Comparison of ENCODE assay signal across 9 cellular contexts in the genomic region with DNA sequence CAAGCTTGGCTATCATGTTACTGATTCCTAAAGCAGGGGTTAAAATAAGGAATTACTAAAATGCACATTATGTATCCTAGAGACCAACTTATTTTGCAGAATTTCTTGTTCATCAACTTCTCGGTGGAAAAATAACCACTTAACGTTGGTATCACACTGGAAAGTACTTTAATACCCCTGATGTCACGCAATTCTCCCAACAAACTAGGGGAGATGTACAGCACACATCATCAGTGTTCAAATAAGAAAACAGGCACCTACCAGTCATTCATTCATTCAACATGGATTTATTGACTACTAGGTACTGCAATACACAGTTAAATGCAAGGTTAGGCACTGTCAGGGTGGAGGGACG. TPM values are rescaled to one million over a fixed set of nuclear protein-coding genes. Genes with fewer than 3 reads are reported as not detected.
A peak's percentile ranks its signal among the peaks of the same experiment; 100 is the strongest.
DNase-seq lines count a peak whose midpoint lies in the region; ATAC-seq and TF ChIP-seq lines count a peak whose summit lies in the region.
"Had no signal": no experiment of that assay in that cellular context is flagged by ENCODE, and none has a peak within 500 bp of the region (broad histone marks: within the 10 kb centered on the region; RNA-seq: fewer than 3 reads in every experiment).

No MANE protein-coding gene starts in this region.

- peaks cover 30% of the 10 kb centered on the region for H3K36me3 Mint-ChIP-seq in natural killer cell treated with Interleukin-12 subunit alpha and Interleukin-12 subunit beta and Interleukin-15 and Interleukin-18, amount 100 ng/mL, for 72 hours

- H3K4me1 Mint-ChIP-seq in natural killer cell treated with Interleukin-12 subunit alpha and Interleukin-12 subunit beta and Interleukin-15 and Interleukin-18, amount 100 ng/mL, for 72 hours (ENCODE audit: low read depth in 2 of 2): peaks cover 23 to 27% of the 10 kb centered on the region in 2 donors

- peak overlapping the region; percentile 92 for H3K4me3 Mint-ChIP-seq in natural killer cell treated with Interleukin-12 subunit alpha and Interleukin-12 subunit beta and Interleukin-15 and Interleukin-18, amount 100 ng/mL, for 72 hours

- H3K27ac Mint-ChIP-seq in natural killer cell treated with Interleukin-12 subunit alpha and Interleukin-12 subunit beta and Interleukin-15 and Interleukin-18, amount 100 ng/mL, for 72 hours: peak overlapping the region; percentile 94 to 98

- H3K4me1 ChIP-seq in Loucy (ENCODE audit: insufficient read depth, low read length, poor library complexity, severe bottlenecking) (peaks cover 11% of the 10 kb centered on the region), duodenal mucosa (ENCODE audit: control insufficient read depth in 1 of 2, insufficient read depth in 2 of 2, low read length in 2 of 2) (peaks cover 10 to 11% of the 10 kb centered on the region in 2 donors)

- no peaks in the 10 kb centered on the region for H3K9me3 Mint-ChIP-seq in natural killer cell treated with Interleukin-12 subunit alpha and Interleukin-12 subunit beta and Interleukin-15 and Interleukin-18, amount 100 ng/mL, for 72 hours

- H3K27ac ChIP-seq in duodenal mucosa (ENCODE audit: low read depth, low read length): no peak overlapping the region

- 0 out of 2 replicates have a peak, but pooled peaks cover 6% of the 10 kb centered on the region for H3K79me2 ChIP-seq in Loucy (ENCODE audit: insufficient read depth, low read length)

- H3K4me3 ChIP-seq in AG10803 (ENCODE audit: low read length) (peak overlapping the region; percentile 95), Loucy (ENCODE audit: low read length, poor library complexity, severe bottlenecking) (peak overlapping the region; percentile 99), duodenal mucosa (ENCODE audit: low read depth in 1 of 2, low read length in 2 of 2) (peak overlapping the region; percentile 87 to 99)

- H3K9me2 ChIP-seq in Loucy (replicated peaks; ENCODE audit: low read depth, low read length): no peaks in the 10 kb centered on the region

- H2AFZ ChIP-seq in Loucy (ENCODE audit: low read length): peak overlapping the region; percentile 98

- TF ChIP-seq CTCF in AG10803 (conservative IDR thresholded peaks at IDR 0.05; ENCODE audit: low read length): no peak
- TF ChIP-seq CTCF in Loucy (conservative IDR thresholded peaks at IDR 0.05; ENCODE audit: low read length): no peak

- peaks cover 9% of the 10 kb centered on the region for H3F3A ChIP-seq in Loucy (ENCODE audit: low read depth)

- H3K4me2 ChIP-seq in Loucy (ENCODE audit: low read depth, low read length, poor library complexity, severe bottlenecking): peak overlapping the region; percentile 100

- H3K36me3 ChIP-seq in Loucy (ENCODE audit: insufficient read depth, low read length): no peaks in the 10 kb centered on the region; the same call in 1 of the 2 replicates
- H3K36me3 ChIP-seq in duodenal mucosa (ENCODE audit: control insufficient read depth in 1 of 2, insufficient read depth in 2 of 2, low read length in 2 of 2): peaks cover 15 to 42% of the 10 kb centered on the region in 2 donors

- H3K9ac ChIP-seq in Loucy (ENCODE audit: low read depth, low read length, poor library complexity, severe bottlenecking) (peak overlapping the region; percentile 96), duodenal mucosa (ENCODE audit: low read depth in 1 of 2, low read length in 2 of 2) (peak overlapping the region; percentile 77 to 95)

- ATAC-seq in natural killer cell treated with Interleukin-12 subunit alpha and Interleukin-12 subunit beta and Interleukin-15 and Interleukin-18, amount 100 ng/mL, for 72 hours: no peak
- ATAC-seq in HG03457 (IDR thresholded peaks at IDR 0.05; ENCODE audit: unreplicated experiment): no peak

- H3K27me3 ChIP-seq in Loucy (ENCODE audit: insufficient read depth, low read length, poor library complexity, severe bottlenecking): peaks cover 12% of the 10 kb centered on the region
- H3K27me3 ChIP-seq in duodenal mucosa (ENCODE audit: control insufficient read depth in 1 of 2, insufficient read depth in 2 of 2, low read length in 2 of 2): no peaks in the 10 kb centered on the region

- H3K27me3 Mint-ChIP-seq in natural killer cell treated with Interleukin-12 subunit alpha and Interleukin-12 subunit beta and Interleukin-15 and Interleukin-18, amount 100 ng/mL, for 72 hours: no peaks in the 10 kb centered on the region

- H3K9me3 ChIP-seq in Loucy (ENCODE audit: insufficient read depth, low read depth, low read length) (no peaks in the 10 kb centered on the region), duodenal mucosa (ENCODE audit: control insufficient read depth in 1 of 2, low read length in 2 of 2) (no peaks in the 10 kb centered on the region)

- no peaks in the 10 kb centered on the region for H4K20me1 ChIP-seq in Loucy (ENCODE audit: insufficient read depth, low read length, poor library complexity, severe bottlenecking)

- DNase-seq in AG10803 (ENCODE audit: low read depth) (no peak), AML-193 (lab: John Stamatoyannopoulos, UW) (no peak), HCEC 1CT (no peak), SKM-1 treated with dmso at 0.1 percent for 144 hours (lab: John Stamatoyannopoulos, UW; ENCODE audit: unreplicated experiment) (no peak)
- no peak for DNase-seq in natural killer cell treated with Interleukin-12 subunit alpha and Interleukin-12 subunit beta and Interleukin-15 and Interleukin-18, amount 100 ng/mL, for 72 hours (ENCODE audit: low spot score)

RNA-seq across cellular contexts. Expression of a gene that starts 0.6 kb away (rescaled TPM):
- 10 to 100 TPM; 60.4 to 61.7 TPM for total RNA-seq in natural killer cell treated with Interleukin-12 subunit alpha and Interleukin-12 subunit beta and Interleukin-15 and Interleukin-18, amount 100 ng/mL, for 72 hours

RNA-seq across cellular contexts. Expression of a gene that starts 30.5 kb away (rescaled TPM):
- total RNA-seq in natural killer cell treated with Interleukin-12 subunit alpha and Interleukin-12 subunit beta and Interleukin-15 and Interleukin-18, amount 100 ng/mL, for 72 hours: under 1 TPM; 0.28 to 0.31 TPM

RNA-seq across cellular contexts. Expression of a gene that starts 50.1 kb away (rescaled TPM):
- total RNA-seq in natural killer cell treated with Interleukin-12 subunit alpha and Interleukin-12 subunit beta and Interleukin-15 and Interleukin-18, amount 100 ng/mL, for 72 hours: under 1 TPM in 1 of 2 donors, not detected in 1; 0.71 TPM
- total RNA-seq: T-helper 1 cell treated with Interleukin-12 subunit alpha and Interleukin-12 subunit beta and Interleukin-4 antibody, amounts not matched to agents 30 ng/mL and 1 ng/mL, for 36 hours had no signal

RNA-seq across cellular contexts. Expression of a gene that starts 56.6 kb away (rescaled TPM):
- total RNA-seq in natural killer cell treated with Interleukin-12 subunit alpha and Interleukin-12 subunit beta and Interleukin-15 and Interleukin-18, amount 100 ng/mL, for 72 hours: under 1 TPM; 0.56 to 0.57 TPM
